Comparison of ENCODE assay signal across 1 cellular context in genomic region chr18:64219511-64219910, GRCh38.
TF ChIP-seq lines count a peak whose summit lies in the region.

No MANE protein-coding gene starts in this region.

TF ChIP-seq in GM23338, 12 proteins besides CTCF, POLR2A, EP300 and RAD21 (continued from another document):
- TF ChIP-seq ZNF462 (CRISPR knock-in tag; IDR thresholded peaks at IDR 0.05) = no peak
